ENCODE assay signal across 28 cellular contexts in genomic region chr4:7128234-7128633, GRCh38.
"Had no signal": no experiment of that assay in that cellular context is flagged by ENCODE, and none has a peak within 500 bp of the region (broad histone marks: within the 10 kb centered on the region; RNA-seq: fewer than 3 reads in every experiment).

No MANE protein-coding gene starts in this region.

- H3K27ac Mint-ChIP-seq: nephron progenitor cell; neural progenitor cell; stimulated activated naive B cell treated with anti-CD40 and anti-IgM and Interleukin-4, amounts not matched to agents 10 μg/mL and 1 μg/mL and 100 μg/mL, for 72 hours; type B pancreatic cell had no signal

- H3K27ac ChIP-seq: lower lobe of right lung, neural progenitor cell, pancreas, prostate gland, skin epidermis, stomach, testis, tibial artery had no signal

- ATAC-seq: left cardiac atrium; left lobe of liver; lower lobe of right lung; naive thymus-derived CD8-positive, alpha-beta T cell; pancreas; right cardiac atrium; sciatic nerve; stimulated activated naive B cell treated with anti-CD40 and anti-IgM and Interleukin-4, amounts not matched to agents 10 μg/mL and 1 μg/mL and 100 μg/mL, for 72 hours; stimulated activated naive CD8-positive, alpha-beta T cell treated with anti-CD3 and anti-CD28 coated beads, Interleukin-15, Interleukin-2, amounts not matched to agents 100 U/mL and 50 U/mL, for 24 hours had no signal

- H3K4me1 ChIP-seq: lower lobe of right lung, neural progenitor cell, pancreas, prostate gland had no signal

- H3K4me1 Mint-ChIP-seq: naive thymus-derived CD8-positive, alpha-beta T cell; stimulated activated naive B cell treated with anti-CD40 and anti-IgM and Interleukin-4, amounts not matched to agents 10 μg/mL and 1 μg/mL and 100 μg/mL, for 72 hours had no signal

- H3K4me2 ChIP-seq: neural progenitor cell had no signal

- H3K27me3 ChIP-seq: neural progenitor cell, pancreas, stomach, testis, tibial artery, uterus had no signal

- DNase-seq: hippocampal formation; kidney glomerular epithelial cell; left cardiac atrium; lower lobe of right lung; mammary epithelial cell; mesenchymal stem cell; naive thymus-derived CD8-positive, alpha-beta T cell; nephron progenitor cell; pancreas; posterior cingulate gyrus; retina; right cardiac atrium; stimulated activated CD4-positive, alpha-beta T cell treated with anti-CD3 and anti-CD28 coated beads, Interleukin-12 subunit alpha, Interleukin-12 subunit beta, amount 100 ng/mL, for 4 hours; stimulated activated CD4-positive, alpha-beta T cell treated with anti-CD3 and anti-CD28 coated beads, Interleukin-15, amount 100 ng/mL, for 24 hours; stimulated activated CD4-positive, alpha-beta T cell treated with anti-CD3 and anti-CD28 coated beads, Interleukin-2, amount 100 ng/mL, for 24 hours; stimulated activated CD4-positive, alpha-beta T cell treated with anti-CD3 and anti-CD28 coated beads, Interleukin-4, amount 100 ng/mL, for 1 hour; stimulated activated naive B cell treated with anti-CD40 and anti-IgM and Interleukin-4, amounts not matched to agents 10 μg/mL and 1 μg/mL and 100 μg/mL, for 72 hours; stimulated activated naive CD8-positive, alpha-beta T cell treated with anti-CD3 and anti-CD28 coated beads, Interleukin-15, Interleukin-2, amounts not matched to agents 100 U/mL and 50 U/mL, for 24 hours; stomach; testis had no signal

- H3K9me3 Mint-ChIP-seq: neural progenitor cell had no signal

- H3K4me3 ChIP-seq: lower lobe of right lung, neural progenitor cell, pancreas, prostate gland, skin epidermis, stomach, testis, tibial artery, uterus had no signal

- H3K36me3 ChIP-seq: lower lobe of right lung, neural progenitor cell, pancreas, prostate gland, stomach, tibial artery, uterus had no signal

- H2AFZ ChIP-seq: neural progenitor cell had no signal

- H3K27me3 Mint-ChIP-seq: type B pancreatic cell had no signal

- H3K9me3 ChIP-seq: pancreas, prostate gland, testis, tibial artery, uterus had no signal

- H3K4me3 Mint-ChIP-seq: naive thymus-derived CD8-positive, alpha-beta T cell; nephron progenitor cell; neural progenitor cell; stimulated activated naive B cell treated with anti-CD40 and anti-IgM and Interleukin-4, amounts not matched to agents 10 μg/mL and 1 μg/mL and 100 μg/mL, for 72 hours; type B pancreatic cell had no signal

- H3K36me3 Mint-ChIP-seq: naive thymus-derived CD8-positive, alpha-beta T cell; neural progenitor cell; stimulated activated naive B cell treated with anti-CD40 and anti-IgM and Interleukin-4, amounts not matched to agents 10 μg/mL and 1 μg/mL and 100 μg/mL, for 72 hours; type B pancreatic cell had no signal

- H3K9ac ChIP-seq: neural progenitor cell had no signal
